ENCODE assay signal across 8 cellular contexts in genomic region chr3:20225769-20226168, GRCh38. TPM values are rescaled to one million over a fixed set of nuclear protein-coding genes. Genes with fewer than 3 reads are reported as not detected.
A peak's percentile ranks its signal among the peaks of the same experiment; 100 is the strongest.
DNase-seq lines count a peak whose midpoint lies in the region; ATAC-seq, FAIRE-seq and TF ChIP-seq lines count a peak whose summit lies in the region.

No MANE protein-coding gene starts in this region.

- no peaks in the 10 kb centered on the region for H4K20me1 ChIP-seq in H1 (replicated peaks in 1 of 2; ENCODE audit: control insufficient read depth in 1 of 2, insufficient read depth in 2 of 2, low read length in 2 of 2)

- no peak overlapping the region for H3K14ac ChIP-seq in H1 (ENCODE audit: insufficient read length)

- no peak overlapping the region for H4K8ac ChIP-seq in H1 (ENCODE audit: extremely low read depth, insufficient read depth, low read length)

- H2BK12ac ChIP-seq in H1 (ENCODE audit: low read depth, low read length), result no peak overlapping the region

- H3K79me1 ChIP-seq in H1 (ENCODE audit: low read depth, low read length), result no peaks in the 10 kb centered on the region

- no peak overlapping the region for H3K4ac ChIP-seq in H1 (replicated peaks; ENCODE audit: insufficient read length, low read depth, low read length)

- TF ChIP-seq CTCF in H1 (IDR thresholded peaks at IDR 0.05; ENCODE audit: control extremely low read depth in 1 of 3, insufficient read depth in 1 of 3, low read depth in 1 of 3, low read length in 3 of 3) (peak in 2 of 3 experiments; percentile 53 to 73; a peak in 3 of 4 replicates), pancreas (IDR thresholded peaks at IDR 0.05) (peak in 3 of 4 donors; percentile 19 to 34 (median 29))

- TF ChIP-seq EP300 in H1 (IDR thresholded peaks at IDR 0.05; ENCODE audit: borderline replicate concordance in 1 of 2, low read depth in 2 of 2, low read length in 2 of 2), result no peak

- FAIRE-seq in H1 (lab: Jason Lieb, UNC) (no peak), pancreas (lab: Jason Lieb, UNC) (no peak)

- H2AFZ ChIP-seq in H1 (ENCODE audit: low read length), result no peak overlapping the region

- no peak overlapping the region for H4K91ac ChIP-seq in H1 (replicated peaks; ENCODE audit: insufficient read length, low read length)

- no peaks in the 10 kb centered on the region for H3K23me2 ChIP-seq in H1 (ENCODE audit: low read depth, low read length)

- peak; percentile 87 for TF ChIP-seq RAD21 in H1 (IDR thresholded peaks at IDR 0.05 in 1 of 2, conservative IDR thresholded peaks at IDR 0.05 in 1 of 2; ENCODE audit: low read depth in 2 of 2, low read length in 2 of 2)

- no peak overlapping the region for H2AK5ac ChIP-seq in H1 (ENCODE audit: low read depth, low read length)

- DNase-seq in NCI-H1417 (lab: John Stamatoyannopoulos, UW) (peak in 2 of 3 experiments; percentile 4 to 17), NCI-H1417 treated with DMSO at 0.1 percent for 48 hours (lab: John Stamatoyannopoulos, UW) (no peak), NCI-H446 (lab: John Stamatoyannopoulos, UW) (peak; percentile 2 to 66), H1 (ENCODE audit: low read depth in 1 of 2, low spot score in 2 of 2) (no peak), pancreas (no peak), amniotic stem cell (lab: John Stamatoyannopoulos, UW) (no peak), NCI-H510A treated with DMSO at 0.1 percent for 48 hours (lab: John Stamatoyannopoulos, UW) (no peak)
- no peak for DNase-seq in activated CD4-positive, alpha-beta T cell treated with anti-CD3 and anti-CD28 coated beads, Interleukin-2, amount 50 U/mL, for 4 hours

- no peak overlapping the region for H3K18ac ChIP-seq in H1 (ENCODE audit: extremely low read depth, low read length)

- H3K4me1 ChIP-seq in H1 (replicated peaks in 1 of 4; ENCODE audit: control insufficient read depth in 3 of 4, insufficient read depth in 4 of 4, low read length in 3 of 4) (peaks cover 0 to 3% (median 0%) of the 10 kb centered on the region in 4 experiments; a peak in 2 of 7 replicates), pancreas (peaks cover 0 to 5% (median 0%) of the 10 kb centered on the region in 3 donors)

- H3K27me3 ChIP-seq in H1 (replicated peaks in 1 of 4; ENCODE audit: control insufficient read depth in 3 of 4, extremely low read depth in 1 of 4, insufficient read depth in 3 of 4, low read length in 3 of 4) (no peaks in the 10 kb centered on the region), pancreas (no peaks in the 10 kb centered on the region)

- no peak overlapping the region for H4K5ac ChIP-seq in H1 (ENCODE audit: insufficient read length, low read depth, low read length)

- WGBS in H1 (ENCODE audit: extremely low coverage in 1 of 2, insufficient coverage in 1 of 2, insufficient read length in 1 of 2, insufficient replicate concordance in 2 of 2, low coverage in 1 of 2, low lambda C conversion rate in 2 of 2, missing lambda C conversion rate in 1 of 2), 2 experiments, result 87% methylated on average over 2 of the region's 2 CpGs; no CpG with 5 or more reads in 1 of the 2 experiments
- WGBS in pancreas, 2 donors, result 12 to 13% methylated on average over 2 of the region's 2 CpGs

- no peak overlapping the region for H3K56ac ChIP-seq in H1 (replicated peaks; ENCODE audit: insufficient read length, low read depth, low read length)

- intact Hi-C loops in pancreas (cut with DNase I), result no loop called here

- H3K27ac ChIP-seq in H1 (ENCODE audit: low read depth, low read length) (no peak overlapping the region), pancreas (no peak overlapping the region)

- POLR2A ChIA-PET in H1 (lab: Charles Lee; ENCODE audit: partially characterized antibody), result no interaction called here

- no peak overlapping the region for H3K23ac ChIP-seq in H1 (ENCODE audit: insufficient read length)

- no peak overlapping the region for H2BK120ac ChIP-seq in H1 (replicated peaks; ENCODE audit: low read depth, low read length)

- CTCF ChIA-PET in H1 (lab: Charles Lee; ENCODE audit: partially characterized antibody), result interaction anchor here (0.6 to 2.6 kb wide), 10 partner anchors 9 to 991 kb away, joined by 3 to 12 read pairs (median 4); no protein-coding TSS in a partner anchor

- H2BK20ac ChIP-seq in H1 (ENCODE audit: low read length), result no peak overlapping the region

- no peak overlapping the region for H3K9ac ChIP-seq in H1 (replicated peaks in 1 of 4; ENCODE audit: extremely low read depth in 1 of 4, low read depth in 3 of 4, low read length in 3 of 4)

- no peak overlapping the region for H2BK5ac ChIP-seq in H1 (ENCODE audit: low read depth, low read length)

- no peak overlapping the region for H3K4me2 ChIP-seq in H1 (ENCODE audit: insufficient read depth in 1 of 2, low read depth in 2 of 2, low read length in 2 of 2)

- H3K9me3 ChIP-seq in H1 (ENCODE audit: insufficient read depth in 2 of 2, low read depth in 1 of 2, low read length in 1 of 2) (no peaks in the 10 kb centered on the region), pancreas (no peaks in the 10 kb centered on the region)

- no peak overlapping the region for H3K4me3 ChIP-seq in H1 (ENCODE audit: extremely low read depth in 1 of 4, insufficient read depth in 2 of 4, low read depth in 3 of 4, low read length in 4 of 4)
- no peak overlapping the region for H3K4me3 ChIP-seq in pancreas

- no peak for TF ChIP-seq POLR2A in H1 (IDR thresholded peaks at IDR 0.05; ENCODE audit: control extremely low read depth in 1 of 2, low read depth in 2 of 2, low read length in 2 of 2)

- H2BK15ac ChIP-seq in H1 (ENCODE audit: low read length), result no peak overlapping the region

- H3K79me2 ChIP-seq in H1 (ENCODE audit: control insufficient read depth in 1 of 2, insufficient read depth in 2 of 2, low read length in 2 of 2), result no peaks in the 10 kb centered on the region

- peak; percentile 70 to 91 (median 89) for ATAC-seq in pancreas

- H3K36me3 ChIP-seq in H1 (ENCODE audit: control insufficient read depth in 2 of 4, insufficient read depth in 4 of 4, low read length in 3 of 4) (no peaks in the 10 kb centered on the region), pancreas (no peaks in the 10 kb centered on the region)

TF ChIP-seq in H1, 55 proteins besides CTCF, POLR2A, EP300 and RAD21:
- TF ChIP-seq SIX5 (IDR thresholded peaks at IDR 0.05; ENCODE audit: low read depth, low read length) (no peak), TEAD4 (IDR thresholded peaks at IDR 0.05; ENCODE audit: low read depth, low read length) (no peak), KDM1A (IDR thresholded peaks at IDR 0.05; ENCODE audit: borderline replicate concordance, low read length) (no peak)

RNA-seq across cellular contexts. Expression of gene SGO1, which starts 39.8 kb away (rescaled TPM):
- total RNA-seq in H1 (2021; fragmentation: NEBNext Ultra II Directional; extraction: Animal tissue kit (Norgen Biotek cat#: 25700)), result 34.6 and 36.4 TPM in 2 replicates
- polyA plus RNA-seq in H1 (2011; rRNA removed), result 5.7 and 6.9 TPM in 2 replicates
- 6.2 TPM for polyA plus RNA-seq in H1 (2011; cell fraction: cytosol; rRNA removed)
- polyA plus RNA-seq in H1 (2011; cell fraction: nucleus; rRNA removed), result 7.4 TPM
- polyA plus RNA-seq in H1 (2012, experiment 1 of 2), result 12.3 to 21.3 TPM (median 14.7 TPM) in 4 replicates
- polyA plus RNA-seq in H1 (2012, experiment 2 of 2), result 3.0 TPM
- 29.5 TPM for polyA plus RNA-seq in H1 (2013, experiment 1 of 2)
- 27.9 TPM for polyA plus RNA-seq in H1 (2013, experiment 2 of 2)
- 6.2 and 10.8 TPM in 2 replicates for polyA minus RNA-seq in H1 (2011; rRNA and poly(A)+ RNA removed)
- polyA minus RNA-seq in H1 (2011; cell fraction: cytosol; rRNA and poly(A)+ RNA removed), result 12.3 TPM
- 20.6 TPM for polyA minus RNA-seq in H1 (2011; cell fraction: nucleus; rRNA and poly(A)+ RNA removed)
- total RNA-seq in pancreas, result under 1 TPM in 4 of 6 donors, not detected in 2; 0.14 to 0.69 (median 0.29) TPM
- under 1 TPM; 0.09 to 0.11 TPM for polyA plus RNA-seq in pancreas

Comparison
In these comparisons a context has a peak if more than half of its experiments do, and no peak if none do; other contexts are left out.
1. DNase-seq: peak in NCI-H1417 (2 of 3) and NCI-H446 (2 of 2); none in NCI-H1417 treated with DMSO at 0.1 percent for 48 hours (single experiment), H1 (0 of 2), pancreas (0 of 6), amniotic stem cell (single experiment), NCI-H510A treated with DMSO at 0.1 percent for 48 hours (single experiment) and activated CD4-positive, alpha-beta T cell treated with anti-CD3 and anti-CD28 coated beads, Interleukin-2, amount 50 U/mL, for 4 hours (0 of 2).
2. RNA of gene SGO1, which starts 39.8 kb away (total RNA-seq): 34.6 to 36.4 TPM in H1; 0.14 to 0.69 TPM in pancreas; every median in the first group is over 10 times any median in the second.